21 cellular contexts compared by ENCODE assay signal in the genomic region with DNA sequence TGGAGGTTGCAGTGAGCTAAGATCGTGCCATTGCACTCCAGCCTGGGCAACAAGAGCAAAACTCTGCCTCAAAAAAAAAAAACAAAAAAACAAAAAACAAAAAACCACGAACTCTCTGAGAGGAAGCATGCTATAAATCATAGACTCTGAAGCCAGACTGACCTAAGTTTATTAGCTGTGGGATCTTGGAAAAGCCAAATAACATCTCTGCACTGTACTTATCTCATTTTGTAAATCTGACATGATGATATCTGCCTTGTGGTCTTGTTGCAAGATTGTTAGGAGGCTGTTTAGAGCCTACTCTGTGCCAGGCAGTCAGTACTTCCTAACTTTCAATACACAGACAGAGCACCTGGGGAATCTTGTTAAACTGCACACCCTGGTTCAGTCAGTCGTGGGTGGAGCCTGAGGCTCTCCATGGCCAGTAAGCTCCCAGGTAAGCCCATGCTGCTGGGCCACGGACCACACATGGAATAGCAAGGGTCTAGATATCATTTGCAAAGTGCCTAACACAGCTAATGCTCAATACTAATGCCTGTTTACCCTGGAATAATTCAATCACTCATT. TPM values are rescaled to one million over a fixed set of nuclear protein-coding genes. Genes with fewer than 3 reads are reported as not detected.
DNase-seq lines count a peak whose midpoint lies in the region; ATAC-seq and TF ChIP-seq lines count a peak whose summit lies in the region.
"Had no signal": no experiment of that assay in that cellular context is flagged by ENCODE, and none has a peak within 500 bp of the region (broad histone marks: within the 10 kb centered on the region; RNA-seq: fewer than 3 reads in every experiment).

No MANE protein-coding gene starts in this region.

- H3K4me1 ChIP-seq in Panc1 (ENCODE audit: control insufficient read depth, insufficient read depth, low read length) (peaks cover 50% of the 10 kb centered on the region), psoas muscle (no peaks in the 10 kb centered on the region)
- H3K4me1 ChIP-seq: BLaER1, HAP-1 had no signal

- intact Hi-C loops in Panc1 (cut with micrococcal nuclease; ENCODE audit: unreplicated experiment) (no loop called here), psoas muscle (cut with DNase I) (no loop called here)

- DNase-seq in EH (ENCODE audit: low read depth) (peak; percentile 29), HT-29 (ENCODE audit: low spot score) (peak; percentile 16), Panc1 (ENCODE audit: low read depth, low spot score) (no peak), fibroblast of villous mesenchyme (ENCODE audit: low read depth) (peak; percentile 82), psoas muscle (no peak), GM19238 (ENCODE audit: insufficient read length, low spot score) (no peak)
- DNase-seq: Calu3; CD4-positive, alpha-beta memory T cell; IMR-90; Kasumi-1; NCI-H1417; NCI-H187 treated with DMSO at 0.1 percent for 48 hours; NCI-H69; NK-92 treated with Interleukin-12 subunit alpha and Interleukin-12 subunit beta, amount 100 ng/mL, for 24 hours; SHP77 had no signal

- 50 to 67% (median 54%) methylated on average over 4 of the region's 4 CpGs for WGBS in psoas muscle, 3 donors

- TF ChIP-seq CTCF in Panc1 (IDR thresholded peaks at IDR 0.05): no peak
- no peak for TF ChIP-seq CTCF in fibroblast of villous mesenchyme (IDR thresholded peaks at IDR 0.05; ENCODE audit: insufficient read depth, low read depth, low read length)
- no peak for TF ChIP-seq CTCF in psoas muscle (IDR thresholded peaks at IDR 0.05)

- peak; percentile 25; the same call in 1 of the 2 replicates for ATAC-seq in Panc1
- ATAC-seq in psoas muscle: no peak
- ATAC-seq in GM18870 (IDR thresholded peaks at IDR 0.05; ENCODE audit: unreplicated experiment): no peak
- no peak for ATAC-seq in GM19035 (IDR thresholded peaks at IDR 0.05; ENCODE audit: unreplicated experiment)

- H3K36me3 ChIP-seq in Panc1 (ENCODE audit: control insufficient read depth, insufficient read depth, low read length): no peaks in the 10 kb centered on the region
- no peaks in the 10 kb centered on the region for H3K36me3 ChIP-seq in psoas muscle (ENCODE audit: insufficient read depth in 1 of 2, low read depth in 1 of 2)
- H3K36me3 ChIP-seq: BLaER1, HAP-1 had no signal

- no peaks in the 10 kb centered on the region for H3K27me3 ChIP-seq in Panc1 (ENCODE audit: control insufficient read depth, insufficient read depth, low read length)
- no peaks in the 10 kb centered on the region for H3K27me3 ChIP-seq in psoas muscle (ENCODE audit: insufficient read depth in 3 of 3, low read length in 2 of 3)

- in situ Hi-C loops in Panc1 (cut with HindIII; ENCODE audit: low pct_unique_long_range_greater_than_20kb, low sequenced_read_pairs): no loop called here

- H3K27ac ChIP-seq in Panc1 (ENCODE audit: low read length) (peak overlapping the region; percentile 36; the same call in 1 of the 2 replicates), psoas muscle (no peak overlapping the region)
- H3K27ac ChIP-seq: BLaER1, HL-60, SK-N-MC had no signal

- CTCF ChIA-PET in Panc1 (lab: Charles Lee): interaction anchor here (0.7 kb wide), 1 partner anchor 99 kb away, joined by 6 read pairs; no protein-coding TSS in a partner anchor

- no peak overlapping the region for H3K4me3 ChIP-seq in Panc1 (ENCODE audit: low read depth in 2 of 2, low read length in 2 of 2)
- no peak overlapping the region for H3K4me3 ChIP-seq in fibroblast of villous mesenchyme (ENCODE audit: low read depth, low read length)
- no peak overlapping the region for H3K4me3 ChIP-seq in psoas muscle
- H3K4me3 ChIP-seq: BLaER1, HAP-1, SK-N-MC had no signal

- BruUV-seq in Panc1 (replicated peaks; lab: Mats Ljungman, UMichigan): no TSS peak

- POLR2A ChIA-PET in Panc1 (lab: Charles Lee): interaction anchor here (0.7 kb wide), 1 partner anchor 55 kb away, joined by 7 read pairs; no protein-coding TSS in a partner anchor

- H3K9me3 ChIP-seq in Panc1 (ENCODE audit: control insufficient read depth, insufficient read depth, low read depth, low read length): no peaks in the 10 kb centered on the region
- H3K9me3 ChIP-seq in psoas muscle: no peaks in the 10 kb centered on the region
- H3K9me3 ChIP-seq: BLaER1, HAP-1 had no signal

RNA-seq across cellular contexts. Expression of a gene that starts 31.8 kb away (rescaled TPM):
- total RNA-seq in HT-29 (2014; rRNA removed; shearing (Covaris generic)): 4.4 and 11.8 TPM in 2 replicates
- 165 TPM for total RNA-seq in Panc1 (2021; ENCODE audit: unreplicated experiment)
- polyA plus RNA-seq in Panc1 (2012; ENCODE audit: insufficient read length): 50.7 TPM
- 45.7 and 60.5 TPM in 2 replicates for total RNA-seq in fibroblast of villous mesenchyme
- total RNA-seq in psoas muscle: 10 to 100 TPM; 11.1 to 15.7 (median 13.9) TPM
- 10 to 100 TPM in 1 of 3 donors, 1 to 10 TPM in 2; 2.1 to 21.2 (median 6.5) TPM for polyA plus RNA-seq in psoas muscle

Comparison
In these comparisons a context has a peak if more than half of its experiments do, and no peak if none do; other contexts are left out.
1. DNase-seq: peak in EH (single experiment), HT-29 (single experiment) and fibroblast of villous mesenchyme (single experiment); none in Panc1 (single experiment), psoas muscle (0 of 2) and GM19238 (single experiment).